ENCODE assay signal across 10 cellular contexts in the genomic region with DNA sequence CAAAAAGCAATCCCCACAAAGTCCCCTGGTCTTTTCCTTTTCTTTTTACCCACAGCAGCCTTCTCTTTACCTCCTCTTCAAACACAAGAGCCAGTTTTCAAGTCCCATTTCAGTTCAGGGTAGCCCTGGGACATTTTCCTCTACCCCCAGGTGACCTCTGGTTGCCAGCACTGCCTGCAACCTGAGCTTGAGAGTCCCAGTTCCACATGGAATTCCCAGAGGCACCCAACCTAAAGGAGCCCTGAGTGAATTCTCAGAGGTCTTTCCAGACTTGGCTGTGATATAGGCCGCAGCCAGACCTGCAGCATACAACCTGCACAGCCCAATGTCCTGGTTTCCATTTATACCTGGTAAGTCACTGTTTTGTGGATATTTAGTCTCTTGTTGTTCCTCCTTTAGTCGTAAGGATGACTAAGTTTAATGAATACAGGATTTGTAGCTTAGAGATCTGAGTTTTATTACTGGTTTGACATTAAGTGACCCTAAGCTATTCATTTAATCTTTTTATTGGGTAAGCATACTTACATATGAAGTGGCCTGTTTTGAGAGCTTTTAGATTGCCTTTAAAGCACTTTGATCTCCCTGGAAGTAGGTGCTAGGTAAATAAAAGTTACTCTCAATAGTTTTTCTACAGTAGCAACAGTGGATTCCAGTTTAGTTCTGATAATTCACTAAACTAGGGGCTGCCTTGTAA.
DNase-seq lines count a peak whose midpoint lies in the region; ATAC-seq, FAIRE-seq and TF ChIP-seq lines count a peak whose summit lies in the region.
"Had no signal": no experiment of that assay in that cellular context is flagged by ENCODE, and none has a peak within 500 bp of the region (broad histone marks: within the 10 kb centered on the region; RNA-seq: fewer than 3 reads in every experiment).

No MANE protein-coding gene starts in this region.

- H3K27me3 ChIP-seq in bronchial epithelial cell (ENCODE audit: control insufficient read depth, insufficient read depth, low read length), result no peaks in the 10 kb centered on the region

- peaks cover 1% of the 10 kb centered on the region for H3K36me3 ChIP-seq in bronchial epithelial cell (ENCODE audit: control insufficient read depth, insufficient read depth, low read length)

- H3K4me3 ChIP-seq in bronchial epithelial cell (ENCODE audit: low read depth, low read length), result no peak overlapping the region

- intact Hi-C loops in sciatic nerve (cut with DNase I), result no loop called here

- ATAC-seq in HG02798 (IDR thresholded peaks at IDR 0.05; ENCODE audit: poor library complexity, unreplicated experiment), result no peak
- no peak for ATAC-seq in sciatic nerve

- no peak for FAIRE-seq in bronchial epithelial cell (lab: Jason Lieb, UNC)

- TF ChIP-seq CTCF in bronchial epithelial cell (IDR thresholded peaks at IDR 0.05; ENCODE audit: insufficient read depth, low read length, severe bottlenecking), result no peak

- in situ Hi-C loops in ACHN (cut with HindIII; ENCODE audit: low pct_ligation_motif_present, low pct_unique_long_range_greater_than_20kb, low sequenced_read_pairs), result no loop called here

- DNase-seq in ACHN (peak; percentile 8), LoVo (ENCODE audit: low spot score) (peak; percentile 72), bronchial epithelial cell (ENCODE audit: low read depth) (peak; percentile 31), myocyte (ENCODE audit: low read depth) (peak; percentile 30), globus pallidus (ENCODE audit: low spot score) (no peak), NCI-H2171 (lab: John Stamatoyannopoulos, UW) (no peak), sciatic nerve (ENCODE audit: low spot score) (no peak)
- DNase-seq: anterior cingulate cortex, T-helper 2 cell had no signal

Comparison
In these comparisons a context has a peak if more than half of its experiments do, and no peak if none do; other contexts are left out.
1. DNase-seq: peak in ACHN (single experiment), LoVo (single experiment), bronchial epithelial cell (single experiment) and myocyte (single experiment); none in globus pallidus (single experiment), NCI-H2171 (single experiment) and sciatic nerve (single experiment).